8 cellular contexts compared by ENCODE assay signal in genomic region chr11:8732748-8733241, GRCh38. TPM values are rescaled to one million over a fixed set of nuclear protein-coding genes. Genes with fewer than 3 reads are reported as not detected.
DNase-seq lines count a peak whose midpoint lies in the region; ATAC-seq and TF ChIP-seq lines count a peak whose summit lies in the region.

No MANE protein-coding gene starts in this region.

- TF ChIP-seq POLR2A in stomach (IDR thresholded peaks at IDR 0.05) = no peak

- POLR2A ChIA-PET in GM10248 (lab: Yijun Ruan, JAX) = no interaction called here

- DNase-seq in T1000 (lab: John Stamatoyannopoulos, UW) (peak; percentile 37), left ventricle myocardium inferior (peak; percentile 76), stomach (peak; percentile 40), cerebellar cortex (ENCODE audit: low spot score) (no peak), GM10248 (ENCODE audit: extremely low spot score) (no peak), NOMO-1 (lab: John Stamatoyannopoulos, UW; ENCODE audit: unreplicated experiment in 2 of 2) (no peak)

- H3K27me3 ChIP-seq in left ventricle myocardium inferior (ENCODE audit: low read depth) (no peaks in the 10 kb centered on the region), stomach (no peaks in the 10 kb centered on the region)

- H3K9me3 ChIP-seq in left ventricle myocardium inferior (replicated peaks) (no peaks in the 10 kb centered on the region), stomach (no peaks in the 10 kb centered on the region)

- H3K4me1 ChIP-seq in left ventricle myocardium inferior (peaks cover 84% of the 10 kb centered on the region), stomach (peaks cover 32 to 70% (median 49%) of the 10 kb centered on the region in 4 donors)

- TF ChIP-seq EP300 in stomach (IDR thresholded peaks at IDR 0.05) = no peak

- H3K27ac ChIP-seq in left ventricle myocardium inferior (replicated peaks) = peak overlapping the region; percentile 84
- H3K27ac ChIP-seq in stomach = peak overlapping the region; percentile 41 to 94 (median 67)

- 15 to 59% (median 48%) methylated on average over 3 to 7 of the region's 7 CpGs for WGBS in stomach, 5 donors

- peaks cover 15% of the 10 kb centered on the region for H3K36me3 ChIP-seq in left ventricle myocardium inferior
- H3K36me3 ChIP-seq in stomach = peaks cover 12 to 39% (median 23%) of the 10 kb centered on the region in 4 donors

- ATAC-seq in GM21423 (IDR thresholded peaks at IDR 0.05; ENCODE audit: unreplicated experiment) (peak; percentile 19), HG03095 (IDR thresholded peaks at IDR 0.05; ENCODE audit: unreplicated experiment) (no peak)

- intact Hi-C loops in left ventricle myocardium inferior (cut with micrococcal nuclease) = no loop called here
- intact Hi-C loops in stomach (cut with DNase I; ENCODE audit: low total_unique reads) = no loop called here

- TF ChIP-seq CTCF in left ventricle myocardium inferior (IDR thresholded peaks at IDR 0.05; ENCODE audit: borderline replicate concordance) (no peak), stomach (IDR thresholded peaks at IDR 0.05) (no peak), GM10248 (IDR thresholded peaks at IDR 0.05; ENCODE audit: control extremely low read depth, extremely low read depth, low read depth, missing control alignments) (no peak)

- CTCF ChIA-PET in GM10248 (lab: Yijun Ruan, JAX) = interaction anchor here (0.6 to 1.2 kb wide), 4 partner anchors 11 to 27 kb away, joined by 3 read pairs; no protein-coding TSS in a partner anchor

- no peak overlapping the region for H3K4me3 ChIP-seq in left ventricle myocardium inferior
- no peak overlapping the region for H3K4me3 ChIP-seq in stomach

RNA-seq across cellular contexts. Expression of gene RPL27A, which starts 50.2 kb away (rescaled TPM):
- total RNA-seq in left ventricle myocardium inferior (597 TPM), stomach (1,000 to 10,000 TPM in 1 of 5 donors, 100 to 1,000 TPM in 4; 138 to 1,118 (median 938) TPM)
- polyA plus RNA-seq in stomach = 1,000 to 10,000 TPM; 3,539 to 4,507 (median 3,746) TPM

RNA-seq across cellular contexts. Expression of gene TRIM66, which starts 50.3 kb away (rescaled TPM):
- total RNA-seq in left ventricle myocardium inferior (4.1 TPM), stomach (1 to 10 TPM; 2.3 to 8.7 (median 7.0) TPM)
- 1 to 10 TPM in 2 of 3 donors, under 1 TPM in 1; 0.76 to 1.9 (median 1.2) TPM for polyA plus RNA-seq in stomach

Comparison
In these comparisons a context has a peak if more than half of its experiments do, and no peak if none do; other contexts are left out.
1. DNase-seq: peak in T1000 (single experiment), left ventricle myocardium inferior (single experiment) and stomach (single experiment); none in cerebellar cortex (single experiment), GM10248 (single experiment) and NOMO-1 (0 of 2).